ENCODE assay signal across 15 cellular contexts in genomic region chr12:124458992-124459851, GRCh38.
A peak's percentile ranks its signal among the peaks of the same experiment; 100 is the strongest.
DNase-seq lines count a peak whose midpoint lies in the region; ATAC-seq and TF ChIP-seq lines count a peak whose summit lies in the region.
"Had no signal": no experiment of that assay in that cellular context is flagged by ENCODE, and none has a peak within 500 bp of the region (broad histone marks: within the 10 kb centered on the region; RNA-seq: fewer than 3 reads in every experiment).

No MANE protein-coding gene starts in this region.

- peaks cover 41% of the 10 kb centered on the region for H3K36me3 Mint-ChIP-seq in activated CD4-positive, alpha-beta T cell treated with anti-CD3 and anti-CD28 coated beads, Interleukin-2, amount 10 ng/mL, durations not matched to agents 7 days and 5 days (ENCODE audit: low read depth)
- peaks cover 27% of the 10 kb centered on the region for H3K36me3 Mint-ChIP-seq in WTC11
- H3K36me3 Mint-ChIP-seq in stimulated activated naive B cell treated with anti-CD40 and anti-IgM and Interleukin-4, amounts not matched to agents 10 μg/mL and 1 μg/mL and 100 μg/mL, for 72 hours = peaks cover 64 to 78% of the 10 kb centered on the region in 2 donors

- no peak overlapping the region for H3K9ac ChIP-seq in mesenchymal stem cell (ENCODE audit: low read length)

- no peaks in the 10 kb centered on the region for H3K27me3 Mint-ChIP-seq in activated CD4-positive, alpha-beta T cell treated with anti-CD3 and anti-CD28 coated beads, Interleukin-2, amount 10 ng/mL, durations not matched to agents 7 days and 5 days
- H3K27me3 Mint-ChIP-seq in WTC11 (ENCODE audit: low read depth) = no peaks in the 10 kb centered on the region
- H3K27me3 Mint-ChIP-seq in stimulated activated naive B cell treated with anti-CD40 and anti-IgM and Interleukin-4, amounts not matched to agents 10 μg/mL and 1 μg/mL and 100 μg/mL, for 72 hours = no peaks in the 10 kb centered on the region

- no peak overlapping the region for H3K23ac ChIP-seq in mesenchymal stem cell (ENCODE audit: low read length in 2 of 2)

- H3K4ac ChIP-seq in mesenchymal stem cell (ENCODE audit: low read depth in 1 of 2, low read length in 2 of 2) = no peak overlapping the region

- H3K14ac ChIP-seq in mesenchymal stem cell (ENCODE audit: low read length in 2 of 2) = no peak overlapping the region

- POLR2A ChIA-PET in activated CD4-positive, alpha-beta T cell treated with anti-CD3 and anti-CD28 coated beads, Interleukin-2, amount 10 ng/mL, durations not matched to agents 7 days and 5 days (lab: Charles Lee) = no interaction called here
- POLR2A ChIA-PET in WTC11 (lab: Charles Lee) = no interaction called here

- peak overlapping the region; percentile 55 for H3K27ac Mint-ChIP-seq in activated CD4-positive, alpha-beta T cell treated with anti-CD3 and anti-CD28 coated beads, Interleukin-2, amount 10 ng/mL, durations not matched to agents 7 days and 5 days
- peak overlapping the region; percentile 72 for H3K27ac Mint-ChIP-seq in WTC11
- peak overlapping the region; percentile 81 for H3K27ac Mint-ChIP-seq in stimulated activated naive B cell treated with anti-CD40 and anti-IgM and Interleukin-4, amounts not matched to agents 10 μg/mL and 1 μg/mL and 100 μg/mL, for 72 hours

- ATAC-seq in WTC11 (no peak), HG03432 (IDR thresholded peaks at IDR 0.05; ENCODE audit: unreplicated experiment) (no peak)
- ATAC-seq in stimulated activated naive B cell treated with anti-CD40 and anti-IgM and Interleukin-4, amounts not matched to agents 10 μg/mL and 1 μg/mL and 100 μg/mL, for 72 hours (replicated peaks) = no peak
- ATAC-seq: foreskin keratinocyte had no signal

- H2BK120ac ChIP-seq in mesenchymal stem cell (ENCODE audit: low read depth, low read length) = no peak overlapping the region

- H3K36me3 ChIP-seq in mesenchymal stem cell (ENCODE audit: control insufficient read depth in 1 of 2, insufficient read depth in 2 of 2, low read depth in 1 of 2, low read length in 2 of 2) (peaks cover 53 to 83% of the 10 kb centered on the region in 2 experiments), BE2C (peaks cover 56% of the 10 kb centered on the region), adrenal gland (replicated peaks in 1 of 2) (peaks cover 0 to 37% of the 10 kb centered on the region in 2 donors)
- H3K36me3 ChIP-seq: ovary had no signal

- H2AFZ ChIP-seq in mesenchymal stem cell (ENCODE audit: low read depth, low read length) = no peak overlapping the region

- no peaks in the 10 kb centered on the region for H3K27me3 ChIP-seq in mesenchymal stem cell (ENCODE audit: control insufficient read depth in 1 of 2, insufficient read depth in 1 of 2, low read length in 2 of 2)
- no peaks in the 10 kb centered on the region for H3K27me3 ChIP-seq in BE2C
- H3K27me3 ChIP-seq in adrenal gland = no peaks in the 10 kb centered on the region
- H3K27me3 ChIP-seq: foreskin keratinocyte, ovary had no signal

- H3K9me3 ChIP-seq in mesenchymal stem cell (ENCODE audit: control insufficient read depth, low read length) (no peaks in the 10 kb centered on the region), BE2C (no peaks in the 10 kb centered on the region), adrenal gland (replicated peaks in 1 of 3) (no peaks in the 10 kb centered on the region)
- H3K9me3 ChIP-seq: ovary had no signal

- 97% methylated on average over 12 of the region's 12 CpGs for WGBS in mesenchymal stem cell
- WGBS in adrenal gland, 4 donors = 90 to 94% (median 92%) methylated on average over 9 to 12 of the region's 12 CpGs

- no peak overlapping the region for H2BK5ac ChIP-seq in mesenchymal stem cell (ENCODE audit: low read depth, low read length, poor library complexity, severe bottlenecking)

- DNase-seq in activated CD4-positive, alpha-beta T cell treated with anti-CD3 and anti-CD28 coated beads, Interleukin-2, amount 10 ng/mL, durations not matched to agents 7 days and 5 days = no peak
- DNase-seq in activated CD4-positive, alpha-beta T cell treated with anti-CD3 and anti-CD28 coated beads, Interleukin-2, amount 50 U/mL, for 1 hour = no peak
- no peak for DNase-seq in WTC11 (ENCODE audit: low spot score)
- DNase-seq in mesenchymal stem cell = no peak
- no peak for DNase-seq in stimulated activated naive B cell treated with anti-CD40 and anti-IgM and Interleukin-4, amounts not matched to agents 10 μg/mL and 1 μg/mL and 100 μg/mL, for 72 hours
- no peak for DNase-seq in BE2C
- no peak for DNase-seq in adrenal gland
- DNase-seq: activated CD4-positive, alpha-beta T cell treated with anti-CD3 and anti-CD28 coated beads, Interleukin-2, amount 50 U/mL, for 4 hours; activated gamma-delta T cell; foreskin keratinocyte; HCEC 1CT; NCI-H1092 treated with DMSO at 0.1 percent for 48 hours; SHP77 treated with DMSO at 0.1 percent for 48 hours had no signal

- peaks cover 59% of the 10 kb centered on the region for H3K4me1 ChIP-seq in mesenchymal stem cell (ENCODE audit: control insufficient read depth, insufficient read depth, low read depth, low read length)
- H3K4me1 ChIP-seq in BE2C = peaks cover 11% of the 10 kb centered on the region
- peaks cover 6 to 36% of the 10 kb centered on the region in 2 donors for H3K4me1 ChIP-seq in adrenal gland (replicated peaks in 1 of 2)

- no peak for TF ChIP-seq POLR2A in adrenal gland (IDR thresholded peaks at IDR 0.05)

- H3K9me3 Mint-ChIP-seq in activated CD4-positive, alpha-beta T cell treated with anti-CD3 and anti-CD28 coated beads, Interleukin-2, amount 10 ng/mL, durations not matched to agents 7 days and 5 days = no peaks in the 10 kb centered on the region
- H3K9me3 Mint-ChIP-seq in WTC11 = peaks cover under 1% of the 10 kb centered on the region
- H3K9me3 Mint-ChIP-seq in stimulated activated naive B cell treated with anti-CD40 and anti-IgM and Interleukin-4, amounts not matched to agents 10 μg/mL and 1 μg/mL and 100 μg/mL, for 72 hours = peaks cover 0 to 11% of the 10 kb centered on the region in 2 donors

- H2BK15ac ChIP-seq in mesenchymal stem cell (ENCODE audit: low read depth, poor library complexity, severe bottlenecking) = no peak overlapping the region

- peak overlapping the region; percentile 16 for H4K91ac ChIP-seq in mesenchymal stem cell (ENCODE audit: low read length)

- intact Hi-C loops in adrenal gland (cut with DNase I) = no loop called here

- peaks cover 41% of the 10 kb centered on the region for H3K79me1 ChIP-seq in mesenchymal stem cell (replicated peaks; ENCODE audit: low read length, poor library complexity, severe bottlenecking)

- no peak overlapping the region for H3K18ac ChIP-seq in mesenchymal stem cell (ENCODE audit: low read depth in 1 of 2, low read length in 2 of 2)

- H3K4me2 ChIP-seq in mesenchymal stem cell (ENCODE audit: low read length, poor library complexity, severe bottlenecking) = no peak overlapping the region

- H3K4me3 Mint-ChIP-seq in activated CD4-positive, alpha-beta T cell treated with anti-CD3 and anti-CD28 coated beads, Interleukin-2, amount 10 ng/mL, durations not matched to agents 7 days and 5 days = no peak overlapping the region
- H3K4me3 Mint-ChIP-seq in WTC11 = no peak overlapping the region
- H3K4me3 Mint-ChIP-seq in stimulated activated naive B cell treated with anti-CD40 and anti-IgM and Interleukin-4, amounts not matched to agents 10 μg/mL and 1 μg/mL and 100 μg/mL, for 72 hours = peak overlapping the region in 1 of 2 donors; percentile 9

- CTCF ChIA-PET in activated CD4-positive, alpha-beta T cell treated with anti-CD3 and anti-CD28 coated beads, Interleukin-2, amount 10 ng/mL, durations not matched to agents 7 days and 5 days (lab: Charles Lee) = interaction anchor here (0.5 kb wide), 1 partner anchor 600 kb away, joined by 3 read pairs; no protein-coding TSS in a partner anchor
- CTCF ChIA-PET in WTC11 (lab: Charles Lee) = no interaction called here

- H2BK12ac ChIP-seq in mesenchymal stem cell (ENCODE audit: low read length in 2 of 2) = no peak overlapping the region

- no peak overlapping the region for H4K8ac ChIP-seq in mesenchymal stem cell (ENCODE audit: low read length)

- no peak overlapping the region for H3K4me3 ChIP-seq in mesenchymal stem cell (ENCODE audit: insufficient read depth in 1 of 2, low read depth in 1 of 2, low read length in 2 of 2)
- no peak overlapping the region for H3K4me3 ChIP-seq in BE2C (ENCODE audit: low read depth, low read length)
- no peak overlapping the region for H3K4me3 ChIP-seq in adrenal gland
- H3K4me3 ChIP-seq: ovary had no signal

- H3K4me1 Mint-ChIP-seq in activated CD4-positive, alpha-beta T cell treated with anti-CD3 and anti-CD28 coated beads, Interleukin-2, amount 10 ng/mL, durations not matched to agents 7 days and 5 days = peaks cover 47% of the 10 kb centered on the region
- H3K4me1 Mint-ChIP-seq in WTC11 = peaks cover 23% of the 10 kb centered on the region
- peaks cover 52 to 71% of the 10 kb centered on the region in 2 donors for H3K4me1 Mint-ChIP-seq in stimulated activated naive B cell treated with anti-CD40 and anti-IgM and Interleukin-4, amounts not matched to agents 10 μg/mL and 1 μg/mL and 100 μg/mL, for 72 hours

- TF ChIP-seq CTCF in WTC11 (IDR thresholded peaks at IDR 0.05) (no peak), BE2C (IDR thresholded peaks at IDR 0.05; ENCODE audit: low read depth, low read length) (no peak), adrenal gland (IDR thresholded peaks at IDR 0.05) (no peak)

- H3K27ac ChIP-seq in mesenchymal stem cell (ENCODE audit: low read length, poor library complexity, severe bottlenecking) (no peak overlapping the region), adrenal gland (no peak overlapping the region)
- H3K27ac ChIP-seq: foreskin keratinocyte had no signal

- H2AK5ac ChIP-seq in mesenchymal stem cell (ENCODE audit: low read length, severe bottlenecking) = no peak overlapping the region

TF ChIP-seq in WTC11, 78 proteins besides CTCF, POLR2A, EP300 and RAD21:
- no peak for TF ChIP-seq ZNF423 (CRISPR knock-in tag; IDR thresholded peaks at IDR 0.05)
